Comparison of ENCODE assay signal across 9 cellular contexts in the genomic region with DNA sequence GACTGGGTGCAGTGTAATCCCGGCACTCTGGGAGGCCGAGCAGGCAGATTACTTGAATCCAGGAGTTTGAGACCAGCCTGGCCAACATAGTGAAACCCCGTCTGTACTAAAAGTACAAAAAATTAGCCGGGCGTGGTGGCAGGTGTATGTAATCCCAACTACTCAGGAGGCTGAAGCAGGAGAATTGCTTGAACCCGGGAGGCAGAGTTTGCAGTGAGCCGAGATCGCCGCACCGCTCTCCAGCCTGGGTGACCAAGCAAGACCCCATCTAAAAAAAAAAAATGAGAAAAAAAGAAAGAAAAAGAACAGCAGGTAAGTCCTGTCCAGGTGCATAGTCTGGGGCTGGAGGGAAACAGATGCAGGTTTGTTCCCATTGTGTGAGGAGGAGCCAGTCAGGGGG. TPM values are rescaled to one million over a fixed set of nuclear protein-coding genes. Genes with fewer than 3 reads are reported as not detected.
DNase-seq lines count a peak whose midpoint lies in the region; ATAC-seq and TF ChIP-seq lines count a peak whose summit lies in the region.
"Not testable (repeated sequence)": the region's sequence is repeated elsewhere in the genome, so short reads cannot be mapped to it uniquely, and the experiment has no call there.
"Had no signal": no experiment of that assay in that cellular context is flagged by ENCODE, and none has a peak within 500 bp of the region (broad histone marks: within the 10 kb centered on the region; RNA-seq: fewer than 3 reads in every experiment).

No MANE protein-coding gene starts in this region.

- H3K27me3 Mint-ChIP-seq in activated naive CD8-positive, alpha-beta T cell treated with anti-CD3 and anti-CD28 coated beads, Interleukin-2, amount 10 ng/mL, durations not matched to agents 7 days and 5 days; neural progenitor cell (ENCODE audit: insufficient read depth, low read depth); stimulated activated memory B cell treated with anti-CD40 and anti-IgM and Interleukin-4, amounts not matched to agents 10 μg/mL and 1 μg/mL and 100 μg/mL, for 72 hours: not testable (repeated sequence)

- H3K4me3 Mint-ChIP-seq in activated naive CD8-positive, alpha-beta T cell treated with anti-CD3 and anti-CD28 coated beads, Interleukin-2, amount 10 ng/mL, durations not matched to agents 7 days and 5 days; stimulated activated memory B cell treated with anti-CD40 and anti-IgM and Interleukin-4, amounts not matched to agents 10 μg/mL and 1 μg/mL and 100 μg/mL, for 72 hours: not testable (repeated sequence)
- H3K4me3 Mint-ChIP-seq in neural progenitor cell = peak overlapping the region; percentile 57

- intact Hi-C loops in Right ventricle myocardium inferior (cut with DNase I) = loop anchor here (1.0 kb wide), 1 partner anchor 195 kb away; no protein-coding TSS in a partner anchor

- H3K36me3 Mint-ChIP-seq in activated naive CD8-positive, alpha-beta T cell treated with anti-CD3 and anti-CD28 coated beads, Interleukin-2, amount 10 ng/mL, durations not matched to agents 7 days and 5 days; neural progenitor cell; stimulated activated memory B cell treated with anti-CD40 and anti-IgM and Interleukin-4, amounts not matched to agents 10 μg/mL and 1 μg/mL and 100 μg/mL, for 72 hours: not testable (repeated sequence)

- H3K27me3 ChIP-seq in DOHH2 (ENCODE audit: control insufficient read depth, low read length); SU-DHL-6 (ENCODE audit: low read length); neural progenitor cell: not testable (repeated sequence)
- peaks cover 24% of the 10 kb centered on the region for H3K27me3 ChIP-seq in MM.1S (replicated peaks; ENCODE audit: insufficient read depth, low read length)

- H3K4me1 ChIP-seq in DOHH2 (ENCODE audit: control insufficient read depth, low read length) = peaks cover 70% of the 10 kb centered on the region
- H3K4me1 ChIP-seq in MM.1S (ENCODE audit: low read length); neural progenitor cell: not testable (repeated sequence)

- peak overlapping the region; percentile 51 for H3K4me3 ChIP-seq in DOHH2 (ENCODE audit: low read length)
- H3K4me3 ChIP-seq in MM.1S (ENCODE audit: low read length); SU-DHL-6 (ENCODE audit: insufficient read depth, low read length, poor library complexity, severe bottlenecking); neural progenitor cell: not testable (repeated sequence)

- H3K4me2 ChIP-seq in DOHH2 (ENCODE audit: low read length) = peak overlapping the region; percentile 64
- H3K4me2 ChIP-seq in MM.1S (ENCODE audit: low read depth, low read length) = peak overlapping the region; percentile 80; the same call in 1 of the 2 replicates
- peak overlapping the region; percentile 53 for H3K4me2 ChIP-seq in SU-DHL-6 (ENCODE audit: low read depth, low read length, poor library complexity, severe bottlenecking)
- H3K4me2 ChIP-seq in neural progenitor cell = not testable (repeated sequence)

- not testable (repeated sequence) for H3K9me2 ChIP-seq in DOHH2 (replicated peaks; ENCODE audit: control insufficient read depth, low read length); MM.1S (replicated peaks; ENCODE audit: insufficient read depth, low read length); SU-DHL-6 (replicated peaks; ENCODE audit: insufficient read depth, low read length)

- TF ChIP-seq CTCF in 22Rv1 (IDR thresholded peaks at IDR 0.05); DOHH2 (IDR thresholded peaks at IDR 0.05; ENCODE audit: low read depth, low read length, poor library complexity, severe bottlenecking); MM.1S (IDR thresholded peaks at IDR 0.05; ENCODE audit: low read length); SU-DHL-6 (IDR thresholded peaks at IDR 0.05; ENCODE audit: insufficient read depth, low read length, poor library complexity, severe bottlenecking); neural progenitor cell (IDR thresholded peaks at IDR 0.05): not testable (repeated sequence)

- peaks cover 12% of the 10 kb centered on the region for H3K79me2 ChIP-seq in DOHH2 (ENCODE audit: control insufficient read depth, low read length)
- not testable (repeated sequence) for H3K79me2 ChIP-seq in MM.1S (ENCODE audit: low read length); SU-DHL-6 (ENCODE audit: insufficient read depth, low read length); neural progenitor cell (ENCODE audit: low read depth)

- not testable (repeated sequence) for H3K9me3 ChIP-seq in DOHH2 (ENCODE audit: control insufficient read depth, insufficient read depth, low read length); MM.1S (replicated peaks; ENCODE audit: insufficient read depth, low read length); SU-DHL-6 (ENCODE audit: insufficient read depth, low read length); neural progenitor cell (ENCODE audit: low read depth)

- H3F3A ChIP-seq in DOHH2 (ENCODE audit: control insufficient read depth, insufficient read depth) (peaks cover 42% of the 10 kb centered on the region), MM.1S (ENCODE audit: insufficient read depth, low read length) (peaks cover 14% of the 10 kb centered on the region; the same call in 1 of the 2 replicates)
- not testable (repeated sequence) for H3F3A ChIP-seq in SU-DHL-6 (ENCODE audit: insufficient read depth); neural progenitor cell (ENCODE audit: low read depth)

- H3K9ac ChIP-seq in MM.1S (ENCODE audit: low read length); SU-DHL-6 (ENCODE audit: low read length); neural progenitor cell: not testable (repeated sequence)

- not testable (repeated sequence) for H3K9me3 Mint-ChIP-seq in activated naive CD8-positive, alpha-beta T cell treated with anti-CD3 and anti-CD28 coated beads, Interleukin-2, amount 10 ng/mL, durations not matched to agents 7 days and 5 days; neural progenitor cell; stimulated activated memory B cell treated with anti-CD40 and anti-IgM and Interleukin-4, amounts not matched to agents 10 μg/mL and 1 μg/mL and 100 μg/mL, for 72 hours

- DNase-seq in MM.1S; activated naive CD8-positive, alpha-beta T cell treated with anti-CD3 and anti-CD28 coated beads, Interleukin-2, amount 10 ng/mL, durations not matched to agents 7 days and 5 days; neural progenitor cell (ENCODE audit: low spot score): not testable (repeated sequence)
- DNase-seq in Right ventricle myocardium inferior (ENCODE audit: missing footprints) = peak; percentile 56

- H3K36me3 ChIP-seq in DOHH2 (ENCODE audit: control insufficient read depth, low read length); MM.1S (replicated peaks; ENCODE audit: insufficient read depth, low read length); SU-DHL-6 (ENCODE audit: low read length); neural progenitor cell: not testable (repeated sequence)

- ATAC-seq in activated naive CD8-positive, alpha-beta T cell treated with anti-CD3 and anti-CD28 coated beads, Interleukin-2, amount 10 ng/mL, durations not matched to agents 7 days and 5 days (ENCODE audit: low read depth); Right ventricle myocardium inferior; stimulated activated memory B cell treated with anti-CD40 and anti-IgM and Interleukin-4, amounts not matched to agents 10 μg/mL and 1 μg/mL and 100 μg/mL, for 72 hours: not testable (repeated sequence)

- H2AFZ ChIP-seq in MM.1S (ENCODE audit: low read length); SU-DHL-6 (ENCODE audit: low read depth, low read length, severe bottlenecking): not testable (repeated sequence)
- H2AFZ ChIP-seq in neural progenitor cell (replicated peaks) = peak overlapping the region; percentile 45

- peaks cover 25% of the 10 kb centered on the region for H3K4me1 Mint-ChIP-seq in activated naive CD8-positive, alpha-beta T cell treated with anti-CD3 and anti-CD28 coated beads, Interleukin-2, amount 10 ng/mL, durations not matched to agents 7 days and 5 days
- H3K4me1 Mint-ChIP-seq in neural progenitor cell = not testable (repeated sequence)
- peaks cover 61% of the 10 kb centered on the region for H3K4me1 Mint-ChIP-seq in stimulated activated memory B cell treated with anti-CD40 and anti-IgM and Interleukin-4, amounts not matched to agents 10 μg/mL and 1 μg/mL and 100 μg/mL, for 72 hours

- POLR2A ChIA-PET in activated naive CD8-positive, alpha-beta T cell treated with anti-CD3 and anti-CD28 coated beads, Interleukin-2, amount 10 ng/mL, durations not matched to agents 7 days and 5 days (lab: Charles Lee) = interaction anchor here (0.8 to 3.1 kb wide), 4 partner anchors 14 to 195 kb away, joined by 3 to 17 read pairs (median 4); no protein-coding TSS in a partner anchor

- H3K27ac Mint-ChIP-seq in activated naive CD8-positive, alpha-beta T cell treated with anti-CD3 and anti-CD28 coated beads, Interleukin-2, amount 10 ng/mL, durations not matched to agents 7 days and 5 days = peak overlapping the region; percentile 21
- H3K27ac Mint-ChIP-seq in neural progenitor cell = not testable (repeated sequence)
- peak overlapping the region; percentile 6 for H3K27ac Mint-ChIP-seq in stimulated activated memory B cell treated with anti-CD40 and anti-IgM and Interleukin-4, amounts not matched to agents 10 μg/mL and 1 μg/mL and 100 μg/mL, for 72 hours

- H4K20me1 ChIP-seq in DOHH2 (ENCODE audit: control insufficient read depth, insufficient read depth, low read depth, low read length); MM.1S (ENCODE audit: insufficient read depth, low read length); SU-DHL-6 (ENCODE audit: low read depth, low read length); neural progenitor cell (ENCODE audit: low read depth): not testable (repeated sequence)

- H3K27ac ChIP-seq in 22Rv1 (0 out of 2 replicates have a peak overlapping the region, but pooled peaks have one; percentile 3), DOHH2 (ENCODE audit: low read depth, low read length) (peak overlapping the region; percentile 48)
- not testable (repeated sequence) for H3K27ac ChIP-seq in MM.1S (ENCODE audit: low read length); SU-DHL-6 (ENCODE audit: low read depth, low read length); neural progenitor cell

RNA-seq across cellular contexts. Expression of a gene that starts 3.8 kb away (rescaled TPM):
- 10 to 100 TPM; 21.4 to 22.9 TPM for total RNA-seq in activated naive CD8-positive, alpha-beta T cell treated with anti-CD3 and anti-CD28 coated beads, Interleukin-2, amount 10 ng/mL, durations not matched to agents 7 days and 5 days
- total RNA-seq in Right ventricle myocardium inferior (3.4 TPM), neural progenitor cell (ENCODE audit: low replicate concordance) (not detected in 2 replicates)
- total RNA-seq: GM23338 had no signal

RNA-seq across cellular contexts. Expression of a gene that starts 31.9 kb away (rescaled TPM):
- 100 to 1,000 TPM; 264 to 270 TPM for total RNA-seq in activated naive CD8-positive, alpha-beta T cell treated with anti-CD3 and anti-CD28 coated beads, Interleukin-2, amount 10 ng/mL, durations not matched to agents 7 days and 5 days
- total RNA-seq in Right ventricle myocardium inferior (172 TPM), neural progenitor cell (ENCODE audit: low replicate concordance) (214 and 315 TPM in 2 replicates)

RNA-seq across cellular contexts. Expression of a gene that starts 48.1 kb away (rescaled TPM):
- total RNA-seq in activated naive CD8-positive, alpha-beta T cell treated with anti-CD3 and anti-CD28 coated beads, Interleukin-2, amount 10 ng/mL, durations not matched to agents 7 days and 5 days = 10 to 100 TPM; 53.0 to 56.6 TPM
- total RNA-seq in Right ventricle myocardium inferior (12.4 TPM), neural progenitor cell (ENCODE audit: low replicate concordance) (66.0 and 71.3 TPM in 2 replicates)
